9 cellular contexts compared by ENCODE assay signal in the genomic region with DNA sequence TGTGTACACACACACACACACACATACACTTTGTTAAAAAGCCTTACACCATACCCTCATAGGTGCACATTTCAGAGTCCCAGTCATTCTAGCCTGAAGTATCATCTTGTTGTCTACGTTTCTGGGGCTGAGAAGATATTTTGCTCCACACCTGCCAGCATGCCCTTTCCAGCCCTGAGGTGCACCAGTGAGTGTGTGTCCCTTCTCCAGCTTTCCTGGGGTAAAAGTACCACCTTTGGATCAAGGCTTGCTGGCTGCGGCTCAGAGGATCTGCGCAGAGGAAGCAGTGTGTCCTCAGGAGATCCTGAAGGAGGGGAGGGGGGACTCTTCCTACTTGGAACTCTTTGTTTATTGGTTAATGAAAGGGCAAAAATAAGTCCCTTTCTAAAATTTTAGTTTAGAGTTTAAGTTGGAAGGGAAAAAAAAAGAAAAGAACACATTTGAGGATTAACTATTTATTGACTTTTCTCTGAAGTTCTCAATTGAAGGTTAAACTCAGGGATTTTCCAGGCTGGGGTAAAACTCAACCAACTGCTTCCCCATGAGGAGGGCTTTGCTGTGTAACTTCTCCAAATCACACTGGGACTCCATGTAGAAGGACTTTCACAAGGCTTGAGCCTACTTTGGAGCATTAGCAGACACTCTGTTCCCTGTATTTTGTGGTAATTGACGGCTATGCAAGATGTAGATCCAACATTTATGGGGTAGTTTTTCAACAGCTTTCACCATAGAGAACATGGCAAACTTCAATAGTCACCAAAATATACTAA.
A peak's percentile ranks its signal among the peaks of the same experiment; 100 is the strongest.
DNase-seq lines count a peak whose midpoint lies in the region; ATAC-seq and TF ChIP-seq lines count a peak whose summit lies in the region.
"Had no signal": no experiment of that assay in that cellular context is flagged by ENCODE, and none has a peak within 500 bp of the region (broad histone marks: within the 10 kb centered on the region; RNA-seq: fewer than 3 reads in every experiment).

No MANE protein-coding gene starts in this region.

- peak overlapping the region; percentile 98 for H3K27ac Mint-ChIP-seq in activated CD4-positive, alpha-beta T cell treated with anti-CD3 and anti-CD28 coated beads for 36 hours
- peak overlapping the region; percentile 98 for H3K27ac Mint-ChIP-seq in activated naive CD4-positive, alpha-beta T cell treated with anti-CD3 and anti-CD28 coated beads, Interleukin-2, amount 10 ng/mL, durations not matched to agents 7 days and 5 days
- H3K27ac Mint-ChIP-seq in chondrocyte (ENCODE audit: unreplicated experiment), result no peak overlapping the region

- POLR2A ChIA-PET in activated CD4-positive, alpha-beta T cell treated with anti-CD3 and anti-CD28 coated beads for 36 hours (lab: Charles Lee), result interaction anchor here (0.7 to 1.9 kb wide), 3 partner anchors 16 to 112 kb away, joined by 4 to 6 read pairs (median 5); no protein-coding TSS in a partner anchor

- H3K9me3 Mint-ChIP-seq in activated CD4-positive, alpha-beta T cell treated with anti-CD3 and anti-CD28 coated beads for 36 hours (ENCODE audit: low read depth), result no peaks in the 10 kb centered on the region
- H3K9me3 Mint-ChIP-seq in activated naive CD4-positive, alpha-beta T cell treated with anti-CD3 and anti-CD28 coated beads, Interleukin-2, amount 10 ng/mL, durations not matched to agents 7 days and 5 days, result no peaks in the 10 kb centered on the region
- no peaks in the 10 kb centered on the region for H3K9me3 Mint-ChIP-seq in chondrocyte (ENCODE audit: low read depth)

- H3K36me3 ChIP-seq in thyroid gland, result no peaks in the 10 kb centered on the region

- H3K4me3 Mint-ChIP-seq in activated CD4-positive, alpha-beta T cell treated with anti-CD3 and anti-CD28 coated beads for 36 hours, result peak overlapping the region; percentile 91
- peak overlapping the region; percentile 98 for H3K4me3 Mint-ChIP-seq in activated naive CD4-positive, alpha-beta T cell treated with anti-CD3 and anti-CD28 coated beads, Interleukin-2, amount 10 ng/mL, durations not matched to agents 7 days and 5 days
- H3K4me3 Mint-ChIP-seq in chondrocyte (ENCODE audit: unreplicated experiment), result no peak overlapping the region

- TF ChIP-seq CTCF in thyroid gland (IDR thresholded peaks at IDR 0.05), result no peak
- no peak for TF ChIP-seq CTCF in chondrocyte (IDR thresholded peaks at IDR 0.05)

- no peaks in the 10 kb centered on the region for H3K27me3 Mint-ChIP-seq in activated CD4-positive, alpha-beta T cell treated with anti-CD3 and anti-CD28 coated beads for 36 hours
- H3K27me3 Mint-ChIP-seq in activated naive CD4-positive, alpha-beta T cell treated with anti-CD3 and anti-CD28 coated beads, Interleukin-2, amount 10 ng/mL, durations not matched to agents 7 days and 5 days, result no peaks in the 10 kb centered on the region
- no peaks in the 10 kb centered on the region for H3K27me3 Mint-ChIP-seq in chondrocyte (ENCODE audit: low read depth)

- 13 to 17% methylated on average over 4 of the region's 4 CpGs for WGBS in thyroid gland, 2 donors

- H3K4me1 ChIP-seq in thyroid gland, result peaks cover 27 to 43% of the 10 kb centered on the region in 2 donors

- intact Hi-C loops in activated CD4-positive, alpha-beta T cell treated with anti-CD3 and anti-CD28 coated beads for 36 hours (cut with DNase I, micrococcal nuclease), result loop anchor here (2.0 to 10.0 kb wide), 4 partner anchors 87 to 1369 kb away; partner anchors contain the start of gene JAK1 (in 1 of the 2)
- intact Hi-C loops in thyroid gland (cut with DNase I), result no loop called here

- H3K36me3 Mint-ChIP-seq in activated CD4-positive, alpha-beta T cell treated with anti-CD3 and anti-CD28 coated beads for 36 hours (ENCODE audit: low read depth), result peaks cover 52% of the 10 kb centered on the region
- peaks cover 47% of the 10 kb centered on the region for H3K36me3 Mint-ChIP-seq in activated naive CD4-positive, alpha-beta T cell treated with anti-CD3 and anti-CD28 coated beads, Interleukin-2, amount 10 ng/mL, durations not matched to agents 7 days and 5 days
- no peaks in the 10 kb centered on the region for H3K36me3 Mint-ChIP-seq in chondrocyte (ENCODE audit: low read depth)

- no peaks in the 10 kb centered on the region for H3K9me3 ChIP-seq in thyroid gland

- no peaks in the 10 kb centered on the region for H3K27me3 ChIP-seq in thyroid gland

- H3K4me3 ChIP-seq in thyroid gland (replicated peaks in 1 of 3), result peak overlapping the region in 1 of 3 donors; percentile 41

- DNase-seq in activated CD4-positive, alpha-beta T cell treated with anti-CD3 and anti-CD28 coated beads for 36 hours, result peak; percentile 37
- DNase-seq in activated CD4-positive, alpha-beta T cell treated with anti-CD3 and anti-CD28 coated beads for 48 hours, result no peak
- DNase-seq in activated naive CD4-positive, alpha-beta T cell treated with anti-CD3 and anti-CD28 coated beads, Interleukin-2, amount 10 ng/mL, durations not matched to agents 7 days and 5 days, result peak; percentile 30
- DNase-seq in left lobe of liver (ENCODE audit: low spot score) (no peak), thyroid gland (peak; percentile 34 to 45), chondrocyte (ENCODE audit: low spot score) (no peak), HT-29 (ENCODE audit: low spot score) (no peak)

- TF ChIP-seq POLR2A in thyroid gland (IDR thresholded peaks at IDR 0.05), result peak in 1 of 2 donors; percentile 59

- peak overlapping the region; percentile 85 to 94 (median 94) for H3K27ac ChIP-seq in thyroid gland

- no peak for ATAC-seq in activated CD4-positive, alpha-beta T cell treated with anti-CD3 and anti-CD28 coated beads for 36 hours
- peak; percentile 20 for ATAC-seq in left lobe of liver
- no peak for ATAC-seq in HG03457 (IDR thresholded peaks at IDR 0.05; ENCODE audit: unreplicated experiment)
- ATAC-seq: Panc1 had no signal

- H3K4me1 Mint-ChIP-seq in activated CD4-positive, alpha-beta T cell treated with anti-CD3 and anti-CD28 coated beads for 36 hours, result peaks cover 48% of the 10 kb centered on the region
- H3K4me1 Mint-ChIP-seq in activated naive CD4-positive, alpha-beta T cell treated with anti-CD3 and anti-CD28 coated beads, Interleukin-2, amount 10 ng/mL, durations not matched to agents 7 days and 5 days, result peaks cover 51% of the 10 kb centered on the region
- H3K4me1 Mint-ChIP-seq in chondrocyte (ENCODE audit: low read depth), result peaks cover 36% of the 10 kb centered on the region

- CTCF ChIA-PET in activated CD4-positive, alpha-beta T cell treated with anti-CD3 and anti-CD28 coated beads for 36 hours (lab: Charles Lee), result interaction anchor here (0.7 to 6.5 kb wide), 10 partner anchors 9 to 87 kb away, joined by 3 to 48 read pairs (median 4); no protein-coding TSS in a partner anchor
- CTCF ChIA-PET in activated naive CD4-positive, alpha-beta T cell treated with anti-CD3 and anti-CD28 coated beads, Interleukin-2, amount 10 ng/mL, durations not matched to agents 7 days and 5 days (lab: Charles Lee), result interaction anchor here (1.0 to 2.5 kb wide), 6 partner anchors 9 to 112 kb away, joined by 3 to 12 read pairs (median 4); no protein-coding TSS in a partner anchor

Comparison
In these comparisons a context has a peak if more than half of its experiments do, and no peak if none do; other contexts are left out.
1. DNase-seq: peak in activated CD4-positive, alpha-beta T cell treated with anti-CD3 and anti-CD28 coated beads for 36 hours (single experiment), activated naive CD4-positive, alpha-beta T cell treated with anti-CD3 and anti-CD28 coated beads, Interleukin-2, amount 10 ng/mL, durations not matched to agents 7 days and 5 days (single experiment) and thyroid gland (2 of 2); none in activated CD4-positive, alpha-beta T cell treated with anti-CD3 and anti-CD28 coated beads for 48 hours (single experiment), left lobe of liver (single experiment), chondrocyte (single experiment) and HT-29 (single experiment).